18 cellular contexts compared by ENCODE assay signal in the genomic region with DNA sequence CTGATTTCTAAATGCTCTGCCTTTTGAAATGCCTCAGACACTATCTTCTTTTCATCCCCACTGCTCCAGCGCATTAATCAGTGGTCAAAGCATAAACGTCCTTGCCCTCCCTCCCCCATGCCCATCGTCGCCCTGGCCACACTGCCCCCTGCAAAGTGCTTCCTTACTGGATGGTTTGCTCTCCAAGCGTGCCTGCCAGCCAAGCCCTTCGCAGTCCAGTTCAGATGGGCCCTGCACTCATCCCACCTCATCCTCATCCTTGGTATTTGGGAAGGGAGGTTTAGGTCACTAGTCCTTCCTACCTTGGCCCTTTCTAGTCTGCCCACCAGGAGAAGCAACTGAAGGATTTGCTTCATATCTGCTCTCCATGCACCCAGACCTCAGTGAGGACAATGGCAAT. TPM values are rescaled to one million over a fixed set of nuclear protein-coding genes. Genes with fewer than 3 reads are reported as not detected.
"Had no signal": no experiment of that assay in that cellular context is flagged by ENCODE, and none has a peak within 500 bp of the region (broad histone marks: within the 10 kb centered on the region; RNA-seq: fewer than 3 reads in every experiment).

No MANE protein-coding gene starts in this region.

- H3K27ac Mint-ChIP-seq: activated B cell treated with CpG ODN at 0.5 μM for 24 hours; activated CD4-positive, alpha-beta T cell treated with anti-CD3 and anti-CD28 coated beads, Interleukin-2, amount 10 ng/mL, durations not matched to agents 7 days and 5 days; activated T-helper 2 cell treated with anti-CD3 and anti-CD28 coated beads, Interferon-gamma antibody, Interleukin-2, Interleukin-4, amounts not matched to agents 10 μg/mL and 5 μg/mL and 100 μg/mL, durations not matched to agents 14 hours and 24 hours and 36 hours; dendritic cell treated with granulocyte-macrophage colony-stimulating factor and Interleukin-4, amounts not matched to agents 40 ng/mL and 50 ng/mL, for 4 days; effector memory CD8-positive, alpha-beta T cell; T-helper 1 cell treated with Interleukin-12 subunit alpha and Interleukin-12 subunit beta and Interleukin-4 antibody, amounts not matched to agents 30 μg/mL and 1 μg/mL, for 36 hours had no signal

- H3K9me3 Mint-ChIP-seq: activated B cell treated with CpG ODN at 0.5 μM for 24 hours; activated CD4-positive, alpha-beta T cell treated with anti-CD3 and anti-CD28 coated beads, Interleukin-2, amount 10 ng/mL, durations not matched to agents 7 days and 5 days; activated T-helper 2 cell treated with anti-CD3 and anti-CD28 coated beads, Interferon-gamma antibody, Interleukin-2, Interleukin-4, amounts not matched to agents 10 μg/mL and 5 μg/mL and 100 μg/mL, durations not matched to agents 14 hours and 24 hours and 36 hours; dendritic cell treated with granulocyte-macrophage colony-stimulating factor and Interleukin-4, amounts not matched to agents 40 ng/mL and 50 ng/mL, for 4 days; effector memory CD8-positive, alpha-beta T cell; immature natural killer cell; T-helper 1 cell treated with Interleukin-12 subunit alpha and Interleukin-12 subunit beta and Interleukin-4 antibody, amounts not matched to agents 30 μg/mL and 1 μg/mL, for 36 hours had no signal

- H3K9me3 ChIP-seq: adrenal gland, testis had no signal

- H3K36me3 ChIP-seq: adrenal gland had no signal

- H3K4me3 Mint-ChIP-seq: activated B cell treated with CpG ODN at 0.5 μM for 24 hours; activated CD4-positive, alpha-beta T cell treated with anti-CD3 and anti-CD28 coated beads, Interleukin-2, amount 10 ng/mL, durations not matched to agents 7 days and 5 days; dendritic cell treated with granulocyte-macrophage colony-stimulating factor and Interleukin-4, amounts not matched to agents 40 ng/mL and 50 ng/mL, for 4 days; effector memory CD8-positive, alpha-beta T cell; immature natural killer cell; T-helper 1 cell treated with Interleukin-12 subunit alpha and Interleukin-12 subunit beta and Interleukin-4 antibody, amounts not matched to agents 30 μg/mL and 1 μg/mL, for 36 hours had no signal

- DNase-seq: activated B cell treated with CpG ODN at 0.5 μM for 24 hours; activated CD4-positive, alpha-beta T cell treated with anti-CD3 and anti-CD28 coated beads, Interleukin-2, amount 10 ng/mL, durations not matched to agents 7 days and 5 days; activated naive CD4-positive, alpha-beta T cell treated with anti-CD3 and anti-CD28 coated beads, Interleukin-2, amount 50 U/mL, for 16 hours; adrenal gland; central memory CD4-positive, alpha-beta T cell; effector memory CD8-positive, alpha-beta T cell; immature natural killer cell; left colon; stimulated activated CD4-positive, alpha-beta T cell treated with anti-CD3 and anti-CD28 coated beads, Interleukin-2, amount 100 ng/mL, for 48 hours; stimulated activated naive CD4-positive, alpha-beta T cell treated with Interleukin-2 at 50 U/mL for 16 hours; testis had no signal

- H3K27me3 ChIP-seq: adrenal gland, testis had no signal

- H3K4me3 ChIP-seq: adrenal gland, testis had no signal

RNA-seq across cellular contexts. Expression of gene GJA4, which starts 3.1 kb away (rescaled TPM):
- total RNA-seq: activated B cell treated with CpG ODN at 0.5 μM for 24 hours; activated CD4-positive, alpha-beta T cell treated with anti-CD3 and anti-CD28 coated beads, Interleukin-2, amount 10 ng/mL, durations not matched to agents 7 days and 5 days; activated T-helper 2 cell treated with anti-CD3 and anti-CD28 coated beads, Interferon-gamma antibody, Interleukin-2, Interleukin-4, amounts not matched to agents 10 μg/mL and 5 μg/mL and 100 μg/mL, durations not matched to agents 14 hours and 24 hours and 36 hours; epithelial cell of proximal tubule had no signal

RNA-seq across cellular contexts. Expression of gene GJB3, which starts 14.9 kb away (rescaled TPM):
- total RNA-seq: activated B cell treated with CpG ODN at 0.5 μM for 24 hours; activated CD4-positive, alpha-beta T cell treated with anti-CD3 and anti-CD28 coated beads, Interleukin-2, amount 10 ng/mL, durations not matched to agents 7 days and 5 days; activated T-helper 2 cell treated with anti-CD3 and anti-CD28 coated beads, Interferon-gamma antibody, Interleukin-2, Interleukin-4, amounts not matched to agents 10 μg/mL and 5 μg/mL and 100 μg/mL, durations not matched to agents 14 hours and 24 hours and 36 hours; mesenteric fat pad; posterior vena cava had no signal

RNA-seq across cellular contexts. Expression of gene GJB4, which starts 36.4 kb away (rescaled TPM):
- total RNA-seq: activated B cell treated with CpG ODN at 0.5 μM for 24 hours; activated CD4-positive, alpha-beta T cell treated with anti-CD3 and anti-CD28 coated beads, Interleukin-2, amount 10 ng/mL, durations not matched to agents 7 days and 5 days; activated T-helper 2 cell treated with anti-CD3 and anti-CD28 coated beads, Interferon-gamma antibody, Interleukin-2, Interleukin-4, amounts not matched to agents 10 μg/mL and 5 μg/mL and 100 μg/mL, durations not matched to agents 14 hours and 24 hours and 36 hours; adrenal gland; mesenteric fat pad; posterior vena cava; sciatic nerve; testis had no signal

RNA-seq across cellular contexts. Expression of gene GJB5, which starts 41.1 kb away (rescaled TPM):
- total RNA-seq: activated B cell treated with CpG ODN at 0.5 μM for 24 hours; activated CD4-positive, alpha-beta T cell treated with anti-CD3 and anti-CD28 coated beads, Interleukin-2, amount 10 ng/mL, durations not matched to agents 7 days and 5 days; activated T-helper 2 cell treated with anti-CD3 and anti-CD28 coated beads, Interferon-gamma antibody, Interleukin-2, Interleukin-4, amounts not matched to agents 10 μg/mL and 5 μg/mL and 100 μg/mL, durations not matched to agents 14 hours and 24 hours and 36 hours; adrenal gland; epithelial cell of proximal tubule; left colon; mesenteric fat pad; posterior vena cava; testis had no signal
